Comparison of ENCODE assay signal across 32 cellular contexts in genomic region chr7:33157781-33158180, GRCh38. TPM values are rescaled to one million over a fixed set of nuclear protein-coding genes. Genes with fewer than 3 reads are reported as not detected.
DNase-seq lines count a peak whose midpoint lies in the region; ATAC-seq and TF ChIP-seq lines count a peak whose summit lies in the region.
"Had no signal": no experiment of that assay in that cellular context is flagged by ENCODE, and none has a peak within 500 bp of the region (broad histone marks: within the 10 kb centered on the region; RNA-seq: fewer than 3 reads in every experiment).

No MANE protein-coding gene starts in this region.

- H3K4me3 ChIP-seq in AG10803 (ENCODE audit: low read length) (no peak overlapping the region), MM.1S (ENCODE audit: low read length) (no peak overlapping the region), esophagus muscularis mucosa (no peak overlapping the region), mesenchymal stem cell (ENCODE audit: insufficient read depth in 1 of 2, low read depth in 1 of 2, low read length in 2 of 2) (peak overlapping the region in 1 of 2 experiments; percentile 45), mucosa of descending colon (no peak overlapping the region), gastrocnemius medialis (no peak overlapping the region)
- H3K4me3 ChIP-seq: HAP-1, neural progenitor cell had no signal

- H3K4ac ChIP-seq in mesenchymal stem cell (ENCODE audit: low read depth in 1 of 2, low read length in 2 of 2): no peak overlapping the region

- H3F3A ChIP-seq in MM.1S (ENCODE audit: insufficient read depth, low read length): no peaks in the 10 kb centered on the region

- DNase-seq in AG10803 (ENCODE audit: low read depth): peak; percentile 41
- DNase-seq in MM.1S: no peak
- DNase-seq in esophagus muscularis mucosa (ENCODE audit: extremely low spot score): no peak
- no peak for DNase-seq in mesenchymal stem cell
- no peak for DNase-seq in mesenteric fat pad (ENCODE audit: low spot score)
- no peak for DNase-seq in mucosa of descending colon
- DNase-seq in SW480 (ENCODE audit: low spot score): no peak
- no peak for DNase-seq in gastrocnemius medialis
- DNase-seq: activated CD4-positive, alpha-beta T cell treated with anti-CD3 and anti-CD28 coated beads for 48 hours; activated gamma-delta T cell treated with Interleukin-2 at 50 U/mL for 16 hours; activated naive CD8-positive, alpha-beta T cell treated with anti-CD3 and anti-CD28 coated beads, Interleukin-2, amount 50 U/mL, for 24 hours; activated T-cell treated with anti-CD3 and anti-CD28 coated beads, Interleukin-2, amount 50 U/mL, for 24 hours; C1 segment of cervical spinal cord; COR-L47; DMS53; effector CD4-positive, alpha-beta T cell; GDM1; KBM-7; kidney; NCI-H1417 treated with DMSO at 0.1 percent for 48 hours; NCI-H2081; NCI-H226; NCI-H748 treated with DMSO at 0.1 percent for 48 hours; right cardiac atrium; stimulated activated CD4-positive, alpha-beta T cell treated with anti-CD3 and anti-CD28 coated beads, Interleukin-12 subunit alpha, Interleukin-12 subunit beta, amount 100 ng/mL, for 4 hours; stimulated activated CD4-positive, alpha-beta T cell treated with anti-CD3 and anti-CD28 coated beads, Interleukin-4, amount 100 ng/mL, for 24 hours; substantia nigra had no signal

- H2BK120ac ChIP-seq in mesenchymal stem cell (ENCODE audit: low read depth, low read length): no peak overlapping the region

- no peak overlapping the region for H3K14ac ChIP-seq in mesenchymal stem cell (ENCODE audit: low read length in 2 of 2)

- no peak for TF ChIP-seq EP300 in esophagus muscularis mucosa (IDR thresholded peaks at IDR 0.05)

- H3K4me1 ChIP-seq in MM.1S (ENCODE audit: low read length): peaks cover 13% of the 10 kb centered on the region; the same call in 1 of the 2 replicates
- peaks cover 0 to 17% (median 15%) of the 10 kb centered on the region in 4 donors for H3K4me1 ChIP-seq in esophagus muscularis mucosa
- no peaks in the 10 kb centered on the region for H3K4me1 ChIP-seq in mesenchymal stem cell (ENCODE audit: control insufficient read depth, insufficient read depth, low read depth, low read length)
- H3K4me1 ChIP-seq in mucosa of descending colon (ENCODE audit: low read depth): no peaks in the 10 kb centered on the region
- H3K4me1 ChIP-seq in gastrocnemius medialis: no peaks in the 10 kb centered on the region
- H3K4me1 ChIP-seq: neural progenitor cell had no signal

- H3K27me3 ChIP-seq in MM.1S (replicated peaks; ENCODE audit: insufficient read depth, low read length): no peaks in the 10 kb centered on the region
- H3K27me3 ChIP-seq in esophagus muscularis mucosa: no peaks in the 10 kb centered on the region
- H3K27me3 ChIP-seq in mesenchymal stem cell (ENCODE audit: control insufficient read depth in 1 of 2, insufficient read depth in 1 of 2, low read length in 2 of 2): no peaks in the 10 kb centered on the region
- no peaks in the 10 kb centered on the region for H3K27me3 ChIP-seq in gastrocnemius medialis
- H3K27me3 ChIP-seq: neural progenitor cell had no signal

- in situ Hi-C loops in gastrocnemius medialis (cut with MboI; ENCODE audit: low sequenced_read_pairs in 4 of 4): no loop called here

- no peak overlapping the region for H3K9ac ChIP-seq in MM.1S (ENCODE audit: low read length)
- H3K9ac ChIP-seq in mesenchymal stem cell (ENCODE audit: low read length): peak overlapping the region; percentile 76
- H3K9ac ChIP-seq: neural progenitor cell had no signal

- WGBS in esophagus muscularis mucosa: 43% methylated on average over 2 of the region's 2 CpGs
- WGBS in mesenchymal stem cell: 100% methylated on average over 1 of the region's 2 CpGs

- H3K79me2 ChIP-seq in MM.1S (ENCODE audit: low read length): no peaks in the 10 kb centered on the region

- no peak overlapping the region for H3K27ac ChIP-seq in MM.1S (ENCODE audit: low read length)
- H3K27ac ChIP-seq in esophagus muscularis mucosa (replicated peaks in 1 of 4): peak overlapping the region; percentile 0 to 48 (median 11)
- no peak overlapping the region for H3K27ac ChIP-seq in mesenchymal stem cell (ENCODE audit: low read length, poor library complexity, severe bottlenecking)
- H3K27ac ChIP-seq in gastrocnemius medialis: no peak overlapping the region
- H3K27ac ChIP-seq: epithelial cell of prostate, neural progenitor cell, VCaP had no signal

- intact Hi-C loops in esophagus muscularis mucosa (cut with DNase I) (no loop called here), mucosa of descending colon (cut with DNase I, micrococcal nuclease) (no loop called here), gastrocnemius medialis (cut with DNase I; ENCODE audit: low total_unique reads) (no loop called here)

- no peaks in the 10 kb centered on the region for H3K9me3 ChIP-seq in MM.1S (replicated peaks; ENCODE audit: insufficient read depth, low read length)
- H3K9me3 ChIP-seq in esophagus muscularis mucosa: no peaks in the 10 kb centered on the region
- H3K9me3 ChIP-seq in mesenchymal stem cell (ENCODE audit: control insufficient read depth, low read length): no peaks in the 10 kb centered on the region
- no peaks in the 10 kb centered on the region for H3K9me3 ChIP-seq in mucosa of descending colon
- H3K9me3 ChIP-seq in gastrocnemius medialis: no peaks in the 10 kb centered on the region
- H3K9me3 ChIP-seq: HAP-1 had no signal

- H3K23ac ChIP-seq in mesenchymal stem cell (ENCODE audit: low read length in 2 of 2): no peak overlapping the region

- H3K18ac ChIP-seq in mesenchymal stem cell (ENCODE audit: low read depth in 1 of 2, low read length in 2 of 2): no peak overlapping the region

- H2AFZ ChIP-seq in MM.1S (ENCODE audit: low read length): no peak overlapping the region
- no peak overlapping the region for H2AFZ ChIP-seq in mesenchymal stem cell (ENCODE audit: low read depth, low read length)
- H2AFZ ChIP-seq: neural progenitor cell had no signal

- ATAC-seq in mucosa of descending colon: no peak
- ATAC-seq in gastrocnemius medialis: no peak
- ATAC-seq: activated naive CD8-positive, alpha-beta T cell treated with anti-CD3 and anti-CD28 coated beads, Interleukin-2, amount 50 U/mL, for 24 hours; stimulated activated effector memory CD8-positive, alpha-beta T cell treated with anti-CD3 and anti-CD28 coated beads, Interleukin-12 subunit alpha, Interleukin-12 subunit beta, amount 100 ng/mL, for 72 hours had no signal

- TF ChIP-seq CTCF in AG10803 (conservative IDR thresholded peaks at IDR 0.05; ENCODE audit: low read length): no peak
- no peak for TF ChIP-seq CTCF in MM.1S (IDR thresholded peaks at IDR 0.05; ENCODE audit: low read length)
- no peak for TF ChIP-seq CTCF in esophagus muscularis mucosa (IDR thresholded peaks at IDR 0.05)
- TF ChIP-seq CTCF in mucosa of descending colon (IDR thresholded peaks at IDR 0.05): no peak
- no peak for TF ChIP-seq CTCF in gastrocnemius medialis (IDR thresholded peaks at IDR 0.05 in 4 of 5, conservative IDR thresholded peaks at IDR 0.05 in 1 of 5)

- no peak overlapping the region for H4K8ac ChIP-seq in mesenchymal stem cell (ENCODE audit: low read length)

- TF ChIP-seq POLR2A in esophagus muscularis mucosa (IDR thresholded peaks at IDR 0.05; ENCODE audit: low read depth) (no peak), gastrocnemius medialis (IDR thresholded peaks at IDR 0.05) (no peak)

- no peak overlapping the region for H2BK12ac ChIP-seq in mesenchymal stem cell (ENCODE audit: low read length in 2 of 2)

- H2BK5ac ChIP-seq in mesenchymal stem cell (ENCODE audit: low read depth, low read length, poor library complexity, severe bottlenecking): no peak overlapping the region

- H2AK5ac ChIP-seq in mesenchymal stem cell (ENCODE audit: low read length, severe bottlenecking): no peak overlapping the region

- H4K20me1 ChIP-seq in MM.1S (ENCODE audit: insufficient read depth, low read length): no peaks in the 10 kb centered on the region

- no peak overlapping the region for H4K91ac ChIP-seq in mesenchymal stem cell (ENCODE audit: low read length)

- H3K36me3 ChIP-seq in MM.1S (replicated peaks; ENCODE audit: insufficient read depth, low read length) (no peaks in the 10 kb centered on the region), esophagus muscularis mucosa (peaks cover 0 to 12% (median 6%) of the 10 kb centered on the region in 4 donors), mesenchymal stem cell (ENCODE audit: control insufficient read depth in 1 of 2, insufficient read depth in 2 of 2, low read depth in 1 of 2, low read length in 2 of 2) (peaks cover 0 to 3% of the 10 kb centered on the region in 2 experiments), mucosa of descending colon (ENCODE audit: low read depth) (no peaks in the 10 kb centered on the region), gastrocnemius medialis (no peaks in the 10 kb centered on the region)
- H3K36me3 ChIP-seq: HAP-1, neural progenitor cell had no signal

- H3K79me1 ChIP-seq in mesenchymal stem cell (replicated peaks; ENCODE audit: low read length, poor library complexity, severe bottlenecking): peaks cover 2% of the 10 kb centered on the region

- no peaks in the 10 kb centered on the region for H3K9me2 ChIP-seq in MM.1S (replicated peaks; ENCODE audit: insufficient read depth, low read length)

- no peak overlapping the region for H2BK15ac ChIP-seq in mesenchymal stem cell (ENCODE audit: low read depth, poor library complexity, severe bottlenecking)

- H3K4me2 ChIP-seq in MM.1S (ENCODE audit: low read depth, low read length): peak overlapping the region; percentile 20; the same call in 1 of the 2 replicates
- no peak overlapping the region for H3K4me2 ChIP-seq in mesenchymal stem cell (ENCODE audit: low read length, poor library complexity, severe bottlenecking)
- H3K4me2 ChIP-seq: neural progenitor cell had no signal

RNA-seq across cellular contexts. Expression of gene BBS9, which starts 28.4 kb away (rescaled TPM):
- total RNA-seq in esophagus muscularis mucosa (10 to 100 TPM; 14.7 to 20.8 (median 16.3) TPM), mesenteric fat pad (15.9 TPM), mucosa of descending colon (10 to 100 TPM in 2 of 3 donors, 1 to 10 TPM in 1; 8.2 to 23.5 (median 15.8) TPM), gastrocnemius medialis (1 to 10 TPM; 3.5 to 6.5 (median 5.4) TPM)
- 8.6 TPM for polyA plus RNA-seq in mesenchymal stem cell (2013, experiment 1 of 2)
- 8.4 TPM for polyA plus RNA-seq in mesenchymal stem cell (2013, experiment 2 of 2)

RNA-seq across cellular contexts. Expression of gene RP9, which starts 48.6 kb away (rescaled TPM):
- 10 to 100 TPM in 2 of 4 donors, 1 to 10 TPM in 2; 7.6 to 11.5 (median 10.1) TPM for total RNA-seq in esophagus muscularis mucosa
- 25.9 TPM for polyA plus RNA-seq in mesenchymal stem cell (2013, experiment 1 of 2)
- polyA plus RNA-seq in mesenchymal stem cell (2013, experiment 2 of 2): 26.1 TPM
- 8.0 TPM for total RNA-seq in mesenteric fat pad
- total RNA-seq in mucosa of descending colon: 10 to 100 TPM; 10.8 to 12.2 (median 11.5) TPM
- total RNA-seq in gastrocnemius medialis: 10 to 100 TPM; 13.0 to 23.9 (median 20.1) TPM

Comparison
In these comparisons a context has a peak if more than half of its experiments do, and no peak if none do; other contexts are left out.
1. H3K27ac ChIP-seq: peak in esophagus muscularis mucosa (4 of 4); none in MM.1S (single experiment), mesenchymal stem cell (single experiment) and gastrocnemius medialis (0 of 4).